In the genomic region with DNA sequence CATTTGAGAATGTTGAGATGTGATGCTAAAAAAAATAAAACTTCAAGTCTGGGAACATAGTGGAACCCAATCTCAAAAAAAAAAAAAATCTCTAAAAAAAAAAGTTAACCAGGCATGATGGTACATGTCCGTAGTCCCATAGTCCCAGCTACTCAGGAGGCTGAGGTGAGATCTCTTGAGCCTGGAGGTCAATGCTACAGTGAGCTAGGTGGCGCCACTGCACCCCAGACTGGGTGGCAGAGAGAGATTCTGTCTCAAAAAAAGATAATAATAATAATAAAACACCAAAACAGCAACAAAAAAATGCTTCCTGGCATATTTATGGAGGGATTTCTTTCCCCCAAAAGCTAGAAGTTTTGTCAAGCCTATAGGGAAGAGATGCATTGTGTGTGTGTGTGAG, we compare ENCODE assay signal across 1 cellular context.
TF ChIP-seq lines count a peak whose summit lies in the region.

No MANE protein-coding gene starts in this region.

TF ChIP-seq in SK-N-SH treated with all-trans-retinoic acid at 6 μM for 48 hours, 23 proteins besides CTCF, POLR2A, EP300 and RAD21 (continued from another document):
- TF ChIP-seq, protein P1, sequence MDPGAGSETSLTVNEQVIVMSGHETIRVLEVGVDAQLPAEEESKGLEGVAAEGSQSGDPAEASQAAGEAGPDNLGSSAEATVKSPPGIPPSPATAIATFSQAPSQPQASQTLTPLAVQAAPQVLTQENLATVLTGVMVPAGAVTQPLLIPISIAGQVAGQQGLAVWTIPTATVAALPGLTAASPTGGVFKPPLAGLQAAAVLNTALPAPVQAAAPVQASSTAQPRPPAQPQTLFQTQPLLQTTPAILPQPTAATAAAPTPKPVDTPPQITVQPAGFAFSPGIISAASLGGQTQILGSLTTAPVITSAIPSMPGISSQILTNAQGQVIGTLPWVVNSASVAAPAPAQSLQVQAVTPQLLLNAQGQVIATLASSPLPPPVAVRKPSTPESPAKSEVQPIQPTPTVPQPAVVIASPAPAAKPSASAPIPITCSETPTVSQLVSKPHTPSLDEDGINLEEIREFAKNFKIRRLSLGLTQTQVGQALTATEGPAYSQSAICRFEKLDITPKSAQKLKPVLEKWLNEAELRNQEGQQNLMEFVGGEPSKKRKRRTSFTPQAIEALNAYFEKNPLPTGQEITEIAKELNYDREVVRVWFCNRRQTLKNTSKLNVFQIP (CRISPR knock-in tag; IDR thresholded peaks at IDR 0.05; ENCODE audit: borderline replicate concordance, low read depth) = no peak
- TF ChIP-seq, protein P2, sequence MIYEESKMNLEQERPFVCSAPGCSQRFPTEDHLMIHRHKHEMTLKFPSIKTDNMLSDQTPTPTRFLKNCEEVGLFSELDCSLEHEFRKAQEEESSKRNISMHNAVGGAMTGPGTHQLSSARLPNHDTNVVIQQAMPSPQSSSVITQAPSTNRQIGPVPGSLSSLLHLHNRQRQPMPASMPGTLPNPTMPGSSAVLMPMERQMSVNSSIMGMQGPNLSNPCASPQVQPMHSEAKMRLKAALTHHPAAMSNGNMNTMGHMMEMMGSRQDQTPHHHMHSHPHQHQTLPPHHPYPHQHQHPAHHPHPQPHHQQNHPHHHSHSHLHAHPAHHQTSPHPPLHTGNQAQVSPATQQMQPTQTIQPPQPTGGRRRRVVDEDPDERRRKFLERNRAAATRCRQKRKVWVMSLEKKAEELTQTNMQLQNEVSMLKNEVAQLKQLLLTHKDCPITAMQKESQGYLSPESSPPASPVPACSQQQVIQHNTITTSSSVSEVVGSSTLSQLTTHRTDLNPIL (CRISPR knock-in tag; IDR thresholded peaks at IDR 0.05; ENCODE audit: low read depth) = no peak
- TF ChIP-seq PPARA (CRISPR knock-in tag; IDR thresholded peaks at IDR 0.05; ENCODE audit: borderline replicate concordance) (no peak), SNAI2 (CRISPR knock-in tag; IDR thresholded peaks at IDR 0.05) (no peak)
- TF ChIP-seq, protein P3, sequence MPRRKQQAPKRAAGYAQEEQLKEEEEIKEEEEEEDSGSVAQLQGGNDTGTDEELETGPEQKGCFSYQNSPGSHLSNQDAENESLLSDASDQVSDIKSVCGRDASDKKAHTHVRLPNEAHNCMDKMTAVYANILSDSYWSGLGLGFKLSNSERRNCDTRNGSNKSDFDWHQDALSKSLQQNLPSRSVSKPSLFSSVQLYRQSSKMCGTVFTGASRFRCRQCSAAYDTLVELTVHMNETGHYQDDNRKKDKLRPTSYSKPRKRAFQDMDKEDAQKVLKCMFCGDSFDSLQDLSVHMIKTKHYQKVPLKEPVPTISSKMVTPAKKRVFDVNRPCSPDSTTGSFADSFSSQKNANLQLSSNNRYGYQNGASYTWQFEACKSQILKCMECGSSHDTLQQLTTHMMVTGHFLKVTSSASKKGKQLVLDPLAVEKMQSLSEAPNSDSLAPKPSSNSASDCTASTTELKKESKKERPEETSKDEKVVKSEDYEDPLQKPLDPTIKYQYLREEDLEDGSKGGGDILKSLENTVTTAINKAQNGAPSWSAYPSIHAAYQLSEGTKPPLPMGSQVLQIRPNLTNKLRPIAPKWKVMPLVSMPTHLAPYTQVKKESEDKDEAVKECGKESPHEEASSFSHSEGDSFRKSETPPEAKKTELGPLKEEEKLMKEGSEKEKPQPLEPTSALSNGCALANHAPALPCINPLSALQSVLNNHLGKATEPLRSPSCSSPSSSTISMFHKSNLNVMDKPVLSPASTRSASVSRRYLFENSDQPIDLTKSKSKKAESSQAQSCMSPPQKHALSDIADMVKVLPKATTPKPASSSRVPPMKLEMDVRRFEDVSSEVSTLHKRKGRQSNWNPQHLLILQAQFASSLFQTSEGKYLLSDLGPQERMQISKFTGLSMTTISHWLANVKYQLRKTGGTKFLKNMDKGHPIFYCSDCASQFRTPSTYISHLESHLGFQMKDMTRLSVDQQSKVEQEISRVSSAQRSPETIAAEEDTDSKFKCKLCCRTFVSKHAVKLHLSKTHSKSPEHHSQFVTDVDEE (CRISPR knock-in tag; IDR thresholded peaks at IDR 0.05) = no peak
